ENCODE assay signal across 11 cellular contexts in the genomic region with DNA sequence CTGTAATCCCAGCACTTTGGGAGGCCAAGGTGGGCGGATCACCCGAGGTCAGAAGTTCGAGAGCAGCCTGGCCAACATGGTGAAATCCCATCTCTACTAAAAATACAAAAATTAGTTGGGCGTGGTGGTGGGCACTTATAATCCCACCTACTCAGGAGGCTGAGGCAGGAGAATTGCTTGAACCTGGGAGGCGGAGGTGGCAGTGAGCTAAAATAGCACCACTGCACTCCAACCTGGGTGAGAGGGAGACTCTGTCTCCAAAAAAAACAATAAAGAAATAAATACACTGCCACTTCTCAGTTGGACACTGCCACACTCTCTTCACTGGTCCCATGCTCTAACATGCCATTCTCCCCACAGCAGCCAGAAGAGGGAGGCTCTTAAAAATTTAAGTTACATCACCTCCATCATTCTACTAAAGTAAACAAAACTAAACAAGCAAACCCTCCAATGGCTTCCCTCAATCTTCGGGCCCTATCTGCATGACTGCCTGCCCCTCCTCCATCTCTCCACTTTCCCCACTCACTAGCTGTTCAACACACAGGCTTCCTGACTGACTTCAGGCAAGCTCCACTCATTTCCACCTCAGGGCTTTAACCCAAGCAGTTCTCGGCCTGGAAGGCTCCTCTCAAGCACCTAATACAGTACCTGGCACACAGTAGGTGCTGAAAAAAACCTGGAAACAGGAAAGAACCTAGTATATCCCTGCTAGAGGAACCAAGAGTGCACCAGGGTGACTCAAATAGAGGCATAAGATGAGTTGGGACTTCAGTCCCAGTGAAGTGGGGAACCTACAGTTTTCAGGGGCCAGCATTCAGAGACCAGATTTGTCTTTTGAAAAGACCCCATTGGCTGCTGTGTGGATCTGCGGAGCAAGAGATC. TPM values are rescaled to one million over a fixed set of nuclear protein-coding genes. Genes with fewer than 3 reads are reported as not detected.
DNase-seq lines count a peak whose midpoint lies in the region; ATAC-seq, FAIRE-seq and TF ChIP-seq lines count a peak whose summit lies in the region.
"Had no signal": no experiment of that assay in that cellular context is flagged by ENCODE, and none has a peak within 500 bp of the region (broad histone marks: within the 10 kb centered on the region; RNA-seq: fewer than 3 reads in every experiment).

No MANE protein-coding gene starts in this region.

- WGBS in transverse colon (ENCODE audit: low coverage in 1 of 2), 2 donors = 76 to 82% methylated on average over 4 to 8 of the region's 8 CpGs
- 81 to 86% methylated on average over 8 of the region's 8 CpGs for WGBS in pancreas, 2 donors

- DNase-seq in H7 (peak; percentile 8), NCI-H510A treated with DMSO at 0.1 percent for 48 hours (lab: John Stamatoyannopoulos, UW) (peak; percentile 83), erythroblast (lab: John Stamatoyannopoulos, UW) (peak; percentile 16 to 20), RKO (ENCODE audit: low spot score) (no peak), transverse colon (no peak), pancreas (no peak)
- DNase-seq: colonic mucosa, NCI-H146, SHP77 treated with DMSO at 0.1 percent for 48 hours had no signal

- H3K4me3 ChIP-seq in H7 (ENCODE audit: insufficient read depth, low read depth, low read length) (no peak overlapping the region), transverse colon (no peak overlapping the region), pancreas (no peak overlapping the region)
- H3K4me3 ChIP-seq: colonic mucosa had no signal

- no peak for ATAC-seq in HG03469 (IDR thresholded peaks at IDR 0.05; ENCODE audit: unreplicated experiment)
- no peak for ATAC-seq in pancreas

- FAIRE-seq in pancreas (lab: Jason Lieb, UNC) = no peak

- TF ChIP-seq POLR2A in erythroblast (IDR thresholded peaks at IDR 0.05; ENCODE audit: low read length) (no peak), transverse colon (IDR thresholded peaks at IDR 0.05) (no peak)

- H3K36me3 ChIP-seq in H7 (replicated peaks; ENCODE audit: control insufficient read depth, insufficient read depth, low read length) (peaks cover 5% of the 10 kb centered on the region), transverse colon (no peaks in the 10 kb centered on the region), pancreas (no peaks in the 10 kb centered on the region)
- H3K36me3 ChIP-seq: colonic mucosa had no signal

- H3K4me1 ChIP-seq in transverse colon (peaks cover 13 to 25% (median 15%) of the 10 kb centered on the region in 4 donors), pancreas (peaks cover 0 to 19% (median 10%) of the 10 kb centered on the region in 3 donors)

- H3K27ac ChIP-seq in 22Rv1 (peak overlapping the region; percentile 90; the same call in 1 of the 2 replicates), transverse colon (no peak overlapping the region), pancreas (no peak overlapping the region)
- H3K27ac ChIP-seq: colonic mucosa had no signal

- in situ Hi-C loops in transverse colon (cut with MboI; ENCODE audit: low pct_ligation_motif_present in 1 of 4, low pct_unique_long_range_greater_than_20kb in 1 of 4, low sequenced_read_pairs in 3 of 4) = loop anchor here (25.0 kb wide), 4 partner anchors 187 to 462 kb away; a partner anchor contains a TSS

- TF ChIP-seq EP300 in transverse colon (IDR thresholded peaks at IDR 0.05; ENCODE audit: low read depth) = no peak

- intact Hi-C loops in transverse colon (cut with DNase I; ENCODE audit: low total_unique reads) = no loop called here
- intact Hi-C loops in pancreas (cut with DNase I) = no loop called here

- TF ChIP-seq CTCF in 22Rv1 (IDR thresholded peaks at IDR 0.05) = no peak
- TF ChIP-seq CTCF in transverse colon (IDR thresholded peaks at IDR 0.05) = no peak
- TF ChIP-seq CTCF in pancreas (IDR thresholded peaks at IDR 0.05) = no peak

- H3K9me3 ChIP-seq in transverse colon = no peaks in the 10 kb centered on the region
- no peaks in the 10 kb centered on the region for H3K9me3 ChIP-seq in pancreas
- H3K9me3 ChIP-seq: colonic mucosa had no signal

- no peaks in the 10 kb centered on the region for H3K27me3 ChIP-seq in H7 (ENCODE audit: control insufficient read depth, insufficient read depth, low read length)
- no peaks in the 10 kb centered on the region for H3K27me3 ChIP-seq in transverse colon
- H3K27me3 ChIP-seq in pancreas = no peaks in the 10 kb centered on the region
- H3K27me3 ChIP-seq: colonic mucosa had no signal

RNA-seq across cellular contexts. Expression of a gene that starts 3.0 kb away (rescaled TPM):
- 331 and 361 TPM in 2 replicates for total RNA-seq in H7 (2014; rRNA removed; shearing (Covaris generic))
- 10 to 100 TPM; 23.9 to 71.6 (median 63.8) TPM for total RNA-seq in transverse colon
- 100 to 1,000 TPM in 2 of 6 donors, 10 to 100 TPM in 4; 41.2 to 122 (median 76.1) TPM for total RNA-seq in pancreas
- polyA plus RNA-seq in pancreas = 10 to 100 TPM; 44.7 to 62.0 TPM

RNA-seq across cellular contexts. Expression of a gene that starts 58.9 kb away (rescaled TPM):
- total RNA-seq in H7 (2014; rRNA removed; shearing (Covaris generic)) = not detected in 2 replicates
- total RNA-seq in transverse colon = not detected
- not detected for total RNA-seq in pancreas
- not detected for polyA plus RNA-seq in pancreas
- total RNA-seq: colonic mucosa had no signal

Comparison
In these comparisons a context has a peak if more than half of its experiments do, and no peak if none do; other contexts are left out.
1. DNase-seq: peak in H7 (single experiment), NCI-H510A treated with DMSO at 0.1 percent for 48 hours (single experiment) and erythroblast (2 of 2); none in RKO (single experiment), transverse colon (single experiment) and pancreas (0 of 6).